ENCODE assay signal across 30 cellular contexts in the genomic region with DNA sequence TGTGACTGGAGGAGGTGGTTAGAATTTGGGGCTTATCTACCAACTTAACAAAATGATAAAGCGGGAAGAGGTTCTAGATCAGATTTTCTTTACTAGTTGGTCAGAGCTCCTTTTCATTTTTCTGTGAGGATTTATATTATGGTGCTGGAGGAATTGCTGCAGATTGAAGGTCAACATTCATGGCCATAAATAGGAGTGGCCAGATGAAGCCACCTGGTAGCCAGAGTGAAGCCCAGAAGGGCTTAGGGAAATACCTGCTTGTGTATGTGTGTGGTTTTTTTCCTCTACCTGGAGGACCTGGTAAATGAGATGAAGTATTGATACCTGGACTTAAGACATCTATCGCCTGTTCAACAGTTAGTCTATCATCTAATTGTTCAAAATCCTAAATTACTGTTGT.
"Had no signal": no experiment of that assay in that cellular context is flagged by ENCODE, and none has a peak within 500 bp of the region (broad histone marks: within the 10 kb centered on the region; RNA-seq: fewer than 3 reads in every experiment).

No MANE protein-coding gene starts in this region.

- H3K9me3 ChIP-seq: esophagus muscularis mucosa, gastroesophageal sphincter, heart left ventricle, ovary, psoas muscle, right lobe of liver, stomach, thyroid gland had no signal

- H3K36me3 Mint-ChIP-seq: natural killer cell, type B pancreatic cell had no signal

- H3K27ac ChIP-seq: foreskin keratinocyte, gastroesophageal sphincter, ovary, psoas muscle, right lobe of liver, stomach, thyroid gland had no signal

- H3K9me3 Mint-ChIP-seq: dendritic cell treated with granulocyte-macrophage colony-stimulating factor and Interleukin-4, amounts not matched to agents 40 ng/mL and 50 ng/mL, for 4 days; natural killer cell; type B pancreatic cell had no signal

- H3K4me1 ChIP-seq: foreskin keratinocyte, right lobe of liver, thyroid gland had no signal

- FAIRE-seq: colon, endothelial cell of umbilical vein, islet of Langerhans had no signal

- H3K4me3 Mint-ChIP-seq: dendritic cell treated with granulocyte-macrophage colony-stimulating factor and Interleukin-4, amounts not matched to agents 40 ng/mL and 50 ng/mL, for 4 days; natural killer cell; type B pancreatic cell had no signal

- H3K4me2 ChIP-seq: smooth muscle cell had no signal

- H3K27me3 ChIP-seq: esophagus muscularis mucosa, foreskin keratinocyte, gastroesophageal sphincter, heart left ventricle, ovary, right lobe of liver, stomach, thyroid gland had no signal

- DNase-seq: central memory CD4-positive, alpha-beta T cell; effector memory CD4-positive, alpha-beta T cell; foreskin keratinocyte; heart left ventricle; hippocampal formation; left cardiac atrium; left ventricle myocardium superior; mesendoderm; midbrain; natural killer cell; occipital lobe; ovary; posterior cingulate gyrus; psoas muscle; right lobe of liver; stimulated activated CD4-positive, alpha-beta T cell treated with anti-CD3 and anti-CD28 coated beads, Interleukin-12 subunit alpha, Interleukin-12 subunit beta, amount 100 ng/mL, for 4 hours; stimulated activated CD4-positive, alpha-beta T cell treated with anti-CD3 and anti-CD28 coated beads, Interleukin-1b, Interleukin-23, amount 100 ng/mL, for 48 hours; stimulated activated CD4-positive, alpha-beta T cell treated with anti-CD3 and anti-CD28 coated beads, Interleukin-4, amount 100 ng/mL, for 1 hour; stimulated activated CD8-positive, alpha-beta memory T cell treated with anti-CD3 and anti-CD28 coated beads, Interleukin-4, amount 100 ng/mL, for 48 hours; stimulated activated naive CD4-positive, alpha-beta T cell treated with Interleukin-2 at 50 U/mL for 16 hours; stomach; thyroid gland had no signal

- ATAC-seq: foreskin keratinocyte, heart left ventricle, left cardiac atrium, left ventricle myocardium superior, natural killer cell, right lobe of liver had no signal

- H3K36me3 ChIP-seq: esophagus muscularis mucosa, gastroesophageal sphincter, heart left ventricle, ovary, right lobe of liver, stomach, thyroid gland had no signal

- H3K4me3 ChIP-seq: esophagus muscularis mucosa, gastroesophageal sphincter, heart left ventricle, ovary, psoas muscle, right lobe of liver, smooth muscle cell, stomach, thyroid gland had no signal

- H3K27ac Mint-ChIP-seq: dendritic cell treated with granulocyte-macrophage colony-stimulating factor and Interleukin-4, amounts not matched to agents 40 ng/mL and 50 ng/mL, for 4 days; natural killer cell; type B pancreatic cell had no signal
